ENCODE assay signal across 28 cellular contexts in the genomic region with DNA sequence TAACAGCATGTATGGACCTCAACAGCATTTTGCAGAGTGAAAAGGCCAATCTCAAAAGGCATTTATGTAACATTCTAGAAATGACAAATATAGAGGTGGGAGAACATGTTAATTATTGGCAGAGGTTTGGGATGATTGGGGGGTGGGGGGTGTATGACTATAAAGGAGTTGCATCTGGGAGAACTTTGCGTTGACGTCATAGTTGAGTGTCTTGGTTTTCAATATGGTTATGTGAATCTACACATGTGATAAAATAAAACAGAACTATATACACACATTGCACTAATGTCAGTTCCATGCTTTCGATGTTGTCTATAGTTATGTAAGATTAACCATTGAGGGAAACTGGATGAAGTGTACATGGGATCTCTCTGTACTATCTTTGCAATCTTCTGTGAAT.
"Had no signal": no experiment of that assay in that cellular context is flagged by ENCODE, and none has a peak within 500 bp of the region (broad histone marks: within the 10 kb centered on the region; RNA-seq: fewer than 3 reads in every experiment).

No MANE protein-coding gene starts in this region.

- H3K27me3 ChIP-seq: colonic mucosa, esophagus muscularis mucosa, esophagus squamous epithelium, foreskin keratinocyte, gastrocnemius medialis, gastroesophageal sphincter, heart left ventricle had no signal

- FAIRE-seq: colon, endometrium, endothelial cell of umbilical vein, frontal cortex had no signal

- ATAC-seq: effector memory CD8-positive, alpha-beta T cell; esophagus mucosa; foreskin keratinocyte; gastrocnemius medialis; gastroesophageal sphincter; heart left ventricle; heart right ventricle had no signal

- H3K36me3 ChIP-seq: colonic mucosa, esophagus muscularis mucosa, esophagus squamous epithelium, gastrocnemius medialis, gastroesophageal sphincter, heart left ventricle, heart right ventricle had no signal

- H3K9me3 ChIP-seq: colonic mucosa, esophagus muscularis mucosa, esophagus squamous epithelium, gastrocnemius medialis, gastroesophageal sphincter, heart right ventricle had no signal

- H3K4me3 ChIP-seq: colonic mucosa, coronary artery, dorsolateral prefrontal cortex, esophagus muscularis mucosa, esophagus squamous epithelium, gastrocnemius medialis, gastroesophageal sphincter, heart left ventricle, heart right ventricle had no signal

- DNase-seq: colonic mucosa; cortex of kidney; dermis blood vessel endothelial cell; dorsolateral prefrontal cortex; effector CD4-positive, alpha-beta T cell; effector CD8-positive, alpha-beta T cell; effector memory CD4-positive, alpha-beta T cell; effector memory CD8-positive, alpha-beta T cell; endodermal cell; erythroblast; esophagus squamous epithelium; foreskin fibroblast; foreskin keratinocyte; foreskin melanocyte; gastrocnemius medialis; glutamatergic neuron; head of caudate nucleus; heart left ventricle; heart right ventricle had no signal

- H3K27ac ChIP-seq: colonic mucosa, coronary artery, dorsolateral prefrontal cortex, epithelial cell of prostate, esophagus muscularis mucosa, esophagus squamous epithelium, foreskin keratinocyte, gastrocnemius medialis, gastroesophageal sphincter, heart left ventricle, heart right ventricle had no signal

- H3K4me1 ChIP-seq: esophagus muscularis mucosa, esophagus squamous epithelium, foreskin keratinocyte, gastrocnemius medialis, gastroesophageal sphincter, heart left ventricle, heart right ventricle had no signal
